In genomic region chr19:49148784-49149651, GRCh38 we compare ENCODE assay signal across 8 cellular contexts. TPM values are rescaled to one million over a fixed set of nuclear protein-coding genes. Genes with fewer than 3 reads are reported as not detected.
DNase-seq lines count a peak whose midpoint lies in the region; ATAC-seq, FAIRE-seq and TF ChIP-seq lines count a peak whose summit lies in the region.

No MANE protein-coding gene starts in this region.

- FAIRE-seq in kidney (lab: Jason Lieb, UNC): no peak

- H2AFZ ChIP-seq in ACC112 (ENCODE audit: low read length, unreplicated experiment): peak overlapping the region; percentile 80

- intact Hi-C loops in activated CD4-positive, alpha-beta T cell treated with anti-CD3 and anti-CD28 coated beads, Interleukin-2, amount 10 ng/mL, durations not matched to agents 24 days and 14 days (cut with micrococcal nuclease): loop anchor here (2.0 to 5.0 kb wide), 2 partner anchors 16 to 72 kb away; no protein-coding TSS in a partner anchor
- intact Hi-C loops in kidney (cut with DNase I): no loop called here

- H3K9me3 ChIP-seq in kidney (ENCODE audit: control insufficient read depth in 1 of 2, low read length in 2 of 2): no peaks in the 10 kb centered on the region

- H3K36me3 ChIP-seq in ACC112 (ENCODE audit: insufficient read depth, low read length) (no peaks in the 10 kb centered on the region), H7 (replicated peaks; ENCODE audit: control insufficient read depth, insufficient read depth, low read length) (no peaks in the 10 kb centered on the region), kidney (ENCODE audit: control insufficient read depth in 1 of 2, insufficient read depth in 2 of 2, low read length in 2 of 2) (no peaks in the 10 kb centered on the region)

- no peaks in the 10 kb centered on the region for H3K79me2 ChIP-seq in ACC112 (ENCODE audit: control insufficient read depth, insufficient read depth, low read length, unreplicated experiment)

- no peak for TF ChIP-seq CTCF in choroid plexus epithelial cell (conservative IDR thresholded peaks at IDR 0.05; ENCODE audit: low read depth, low read length)
- TF ChIP-seq CTCF in kidney (IDR thresholded peaks at IDR 0.05; ENCODE audit: borderline replicate concordance, extremely low read depth, insufficient read depth): no peak

- H3K36me3 Mint-ChIP-seq in activated CD4-positive, alpha-beta T cell treated with anti-CD3 and anti-CD28 coated beads, Interleukin-2, amount 10 ng/mL, durations not matched to agents 24 days and 14 days (ENCODE audit: low read depth): peaks cover 2% of the 10 kb centered on the region

- ATAC-seq in HG03139 (IDR thresholded peaks at IDR 0.05; ENCODE audit: unreplicated experiment): no peak

- H3K4me1 Mint-ChIP-seq in activated CD4-positive, alpha-beta T cell treated with anti-CD3 and anti-CD28 coated beads, Interleukin-2, amount 10 ng/mL, durations not matched to agents 24 days and 14 days: peaks cover 23% of the 10 kb centered on the region

- H3K27me3 ChIP-seq in ACC112 (ENCODE audit: insufficient read depth, low read length): no peaks in the 10 kb centered on the region
- peaks cover 23% of the 10 kb centered on the region for H3K27me3 ChIP-seq in H7 (ENCODE audit: control insufficient read depth, insufficient read depth, low read length)

- H3K4me3 Mint-ChIP-seq in activated CD4-positive, alpha-beta T cell treated with anti-CD3 and anti-CD28 coated beads, Interleukin-2, amount 10 ng/mL, durations not matched to agents 24 days and 14 days: peak overlapping the region; percentile 90

- H3K4me1 ChIP-seq in ACC112 (ENCODE audit: control insufficient read depth, insufficient read depth, low read length, unreplicated experiment): no peaks in the 10 kb centered on the region
- peaks cover 0 to 25% of the 10 kb centered on the region in 2 donors for H3K4me1 ChIP-seq in kidney (ENCODE audit: control insufficient read depth in 1 of 2, insufficient read depth in 1 of 2, low read depth in 1 of 2, low read length in 2 of 2)

- H3K4me3 ChIP-seq in ACC112 (ENCODE audit: low read depth, low read length) (peak overlapping the region; percentile 89), H7 (ENCODE audit: insufficient read depth, low read depth, low read length) (peak overlapping the region; percentile 94), choroid plexus epithelial cell (ENCODE audit: low read depth, low read length) (peak overlapping the region; percentile 80), kidney (ENCODE audit: low read length in 2 of 2) (peak overlapping the region; percentile 55 to 89)

- H3K27ac ChIP-seq in ACC112 (ENCODE audit: low read depth, low read length) (no peak overlapping the region), kidney (ENCODE audit: low read depth in 2 of 2, low read length in 2 of 2) (peak overlapping the region; percentile 83 to 89)

- peak overlapping the region; percentile 38 to 85 for H3K9ac ChIP-seq in kidney (ENCODE audit: low read length in 2 of 2)

- H3K27me3 Mint-ChIP-seq in activated CD4-positive, alpha-beta T cell treated with anti-CD3 and anti-CD28 coated beads, Interleukin-2, amount 10 ng/mL, durations not matched to agents 24 days and 14 days: peaks cover 59% of the 10 kb centered on the region

- no peak overlapping the region for H3K27ac Mint-ChIP-seq in activated CD4-positive, alpha-beta T cell treated with anti-CD3 and anti-CD28 coated beads, Interleukin-2, amount 10 ng/mL, durations not matched to agents 24 days and 14 days

- peaks cover 6% of the 10 kb centered on the region for H3K9me3 Mint-ChIP-seq in activated CD4-positive, alpha-beta T cell treated with anti-CD3 and anti-CD28 coated beads, Interleukin-2, amount 10 ng/mL, durations not matched to agents 24 days and 14 days

- peak; percentile 98 for DNase-seq in H7
- DNase-seq in NCI-H524 treated with DMSO at 0.1 percent for 48 hours (lab: John Stamatoyannopoulos, UW): peak; percentile 78
- DNase-seq in activated CD4-positive, alpha-beta T cell treated with anti-CD3 and anti-CD28 coated beads, Interleukin-2, amount 10 ng/mL, durations not matched to agents 24 days and 14 days: peak; percentile 94
- DNase-seq in choroid plexus epithelial cell (ENCODE audit: low read depth): peak; percentile 96
- DNase-seq in kidney: peak; percentile 99
- DNase-seq in stimulated activated CD4-positive, alpha-beta T cell treated with anti-CD3 and anti-CD28 coated beads, Interleukin-15, amount 100 ng/mL, for 1 hour (ENCODE audit: low read depth in 1 of 2, low spot score in 1 of 2): peak; percentile 50 to 70

RNA-seq across cellular contexts. Expression of gene HRC, which starts 6.2 kb away (rescaled TPM):
- total RNA-seq in H7 (2014; rRNA removed; shearing (Covaris generic)): 0.45 and 0.81 TPM in 2 replicates
- not detected in 2 replicates for total RNA-seq in activated CD4-positive, alpha-beta T cell treated with anti-CD3 and anti-CD28 coated beads, Interleukin-2, amount 10 ng/mL, durations not matched to agents 24 days and 14 days
- 7.0 TPM for total RNA-seq in kidney
- polyA plus RNA-seq in kidney (ENCODE audit: insufficient read depth, low read depth, low replicate concordance): 4.2 TPM

RNA-seq across cellular contexts. Expression of gene TRPM4, which starts 8.6 kb away (rescaled TPM):
- total RNA-seq in H7 (2014; rRNA removed; shearing (Covaris generic)): 10.2 and 12.8 TPM in 2 replicates
- 1.4 and 1.8 TPM in 2 replicates for total RNA-seq in activated CD4-positive, alpha-beta T cell treated with anti-CD3 and anti-CD28 coated beads, Interleukin-2, amount 10 ng/mL, durations not matched to agents 24 days and 14 days
- 89.1 TPM for total RNA-seq in kidney
- 47.6 TPM for polyA plus RNA-seq in kidney (ENCODE audit: insufficient read depth, low read depth, low replicate concordance)

RNA-seq across cellular contexts. Expression of gene PPFIA3, which starts 29.7 kb away (rescaled TPM):
- 21.1 and 23.6 TPM in 2 replicates for total RNA-seq in H7 (2014; rRNA removed; shearing (Covaris generic))
- total RNA-seq in activated CD4-positive, alpha-beta T cell treated with anti-CD3 and anti-CD28 coated beads, Interleukin-2, amount 10 ng/mL, durations not matched to agents 24 days and 14 days: 4.5 and 5.0 TPM in 2 replicates
- 7.1 TPM for total RNA-seq in kidney
- 20.0 TPM for polyA plus RNA-seq in kidney (ENCODE audit: insufficient read depth, low read depth, low replicate concordance)

RNA-seq across cellular contexts. Expression of gene C19orf73, which starts 30.1 kb away (rescaled TPM):
- 1.4 and 3.2 TPM in 2 replicates for total RNA-seq in H7 (2014; rRNA removed; shearing (Covaris generic))
- total RNA-seq in activated CD4-positive, alpha-beta T cell treated with anti-CD3 and anti-CD28 coated beads, Interleukin-2, amount 10 ng/mL, durations not matched to agents 24 days and 14 days: 2.0 and 2.5 TPM in 2 replicates
- total RNA-seq in kidney: 0.82 TPM
- 3.9 TPM for polyA plus RNA-seq in kidney (ENCODE audit: insufficient read depth, low read depth, low replicate concordance)

RNA-seq across cellular contexts. Expression of gene LIN7B, which starts 34.8 kb away (rescaled TPM):
- total RNA-seq in H7 (2014; rRNA removed; shearing (Covaris generic)): 2.2 and 4.1 TPM in 2 replicates
- 5.4 and 6.0 TPM in 2 replicates for total RNA-seq in activated CD4-positive, alpha-beta T cell treated with anti-CD3 and anti-CD28 coated beads, Interleukin-2, amount 10 ng/mL, durations not matched to agents 24 days and 14 days
- total RNA-seq in kidney: 4.7 TPM
- 9.7 TPM for polyA plus RNA-seq in kidney (ENCODE audit: insufficient read depth, low read depth, low replicate concordance)
